In the genomic region with DNA sequence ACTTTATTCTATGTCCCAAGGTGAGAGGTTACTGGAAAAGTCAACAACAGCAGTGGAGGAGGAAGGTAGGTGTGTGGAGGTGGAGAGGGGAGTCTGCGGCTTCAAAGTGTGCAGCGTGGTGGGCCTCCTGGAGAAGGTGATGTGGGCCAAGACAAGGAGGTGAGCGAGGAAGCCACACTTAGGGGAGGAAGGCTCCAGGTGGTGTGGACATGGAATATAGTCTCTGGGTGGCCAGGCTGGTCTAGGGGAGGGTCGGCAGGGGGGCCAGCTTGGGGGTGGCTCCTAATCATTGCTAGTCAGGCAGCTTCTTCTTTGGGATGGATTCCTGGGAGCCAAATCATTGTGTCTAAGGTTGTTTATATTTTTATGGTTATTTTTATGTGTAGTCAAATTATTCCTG, we compare ENCODE assay signal across 26 cellular contexts.
"Had no signal": no experiment of that assay in that cellular context is flagged by ENCODE, and none has a peak within 500 bp of the region (broad histone marks: within the 10 kb centered on the region; RNA-seq: fewer than 3 reads in every experiment).

No MANE protein-coding gene starts in this region.

- H3K4me3 Mint-ChIP-seq: dendritic cell treated with granulocyte-macrophage colony-stimulating factor and Interleukin-4, amounts not matched to agents 40 ng/mL and 50 ng/mL, for 4 days; effector memory CD8-positive, alpha-beta T cell; endodermal cell had no signal

- H3K27ac ChIP-seq: colonic mucosa, coronary artery, dorsolateral prefrontal cortex, epithelial cell of prostate, esophagus muscularis mucosa, esophagus squamous epithelium, foreskin keratinocyte, gastrocnemius medialis, gastroesophageal sphincter, heart left ventricle, heart right ventricle, hepatocyte had no signal

- H3K4me1 ChIP-seq: colonic mucosa, esophagus muscularis mucosa, esophagus squamous epithelium, foreskin keratinocyte, gastrocnemius medialis, heart left ventricle had no signal

- H3K4me2 ChIP-seq: hepatocyte had no signal

- H3K9me3 ChIP-seq: colonic mucosa, esophagus squamous epithelium, gastroesophageal sphincter had no signal

- H3K4me3 ChIP-seq: colonic mucosa, coronary artery, dorsolateral prefrontal cortex, esophagus muscularis mucosa, esophagus squamous epithelium, gastrocnemius medialis, gastroesophageal sphincter, heart left ventricle, heart right ventricle, hepatocyte had no signal

- H3K27me3 ChIP-seq: colonic mucosa, esophagus muscularis mucosa, gastroesophageal sphincter had no signal

- H3K9me3 Mint-ChIP-seq: dendritic cell treated with granulocyte-macrophage colony-stimulating factor and Interleukin-4, amounts not matched to agents 40 ng/mL and 50 ng/mL, for 4 days; effector memory CD8-positive, alpha-beta T cell; endodermal cell had no signal

- DNase-seq: colonic mucosa; cortex of kidney; dermis blood vessel endothelial cell; dorsolateral prefrontal cortex; effector CD4-positive, alpha-beta T cell; effector CD8-positive, alpha-beta T cell; effector memory CD4-positive, alpha-beta T cell; effector memory CD8-positive, alpha-beta T cell; endodermal cell; erythroblast; esophagus squamous epithelium; foreskin fibroblast; foreskin keratinocyte; foreskin melanocyte; gastrocnemius medialis; glutamatergic neuron; head of caudate nucleus; heart left ventricle; heart right ventricle had no signal

- H2AFZ ChIP-seq: hepatocyte had no signal

- ATAC-seq: effector memory CD8-positive, alpha-beta T cell; esophagus mucosa; foreskin keratinocyte; gastrocnemius medialis; gastroesophageal sphincter; heart left ventricle; heart right ventricle had no signal

- H3K79me2 ChIP-seq: hepatocyte had no signal

- H3K27ac Mint-ChIP-seq: dendritic cell treated with granulocyte-macrophage colony-stimulating factor and Interleukin-4, amounts not matched to agents 40 ng/mL and 50 ng/mL, for 4 days; effector memory CD8-positive, alpha-beta T cell; endodermal cell had no signal

- H3K36me3 ChIP-seq: colonic mucosa, esophagus muscularis mucosa, esophagus squamous epithelium, gastrocnemius medialis, gastroesophageal sphincter, heart left ventricle, heart right ventricle had no signal
